11 cellular contexts compared by ENCODE assay signal in genomic region chr10:81036257-81036656, GRCh38.
DNase-seq lines count a peak whose midpoint lies in the region; ATAC-seq and TF ChIP-seq lines count a peak whose summit lies in the region.
"Had no signal": no experiment of that assay in that cellular context is flagged by ENCODE, and none has a peak within 500 bp of the region (broad histone marks: within the 10 kb centered on the region; RNA-seq: fewer than 3 reads in every experiment).

No MANE protein-coding gene starts in this region.

- TF ChIP-seq POLR2A in spleen (IDR thresholded peaks at IDR 0.05): no peak
- no peak for TF ChIP-seq POLR2A in upper lobe of left lung (IDR thresholded peaks at IDR 0.05)

- H3K9me3 ChIP-seq in spleen: peaks cover 0 to 14% (median 0%) of the 10 kb centered on the region in 8 donors
- H3K9me3 ChIP-seq in upper lobe of left lung: peaks cover 0 to 5% (median 0%) of the 10 kb centered on the region in 4 donors
- H3K9me3 ChIP-seq: colonic mucosa had no signal

- DNase-seq in spleen (no peak), NCI-H226 (no peak), upper lobe of left lung (no peak), T-helper 1 cell (no peak)
- DNase-seq: CD4-positive, CD25-positive, alpha-beta regulatory T cell; colonic mucosa; NCI-H1417 treated with DMSO at 0.1 percent for 48 hours had no signal

- 47 to 80% (median 75%) methylated on average over 3 of the region's 3 CpGs for WGBS in spleen, 5 donors
- WGBS in upper lobe of left lung, 2 donors: 59 to 67% methylated on average over 3 of the region's 3 CpGs

- TF ChIP-seq EP300 in upper lobe of left lung (IDR thresholded peaks at IDR 0.05): no peak

- H3K27me3 ChIP-seq in spleen (replicated peaks in 1 of 7): no peaks in the 10 kb centered on the region
- no peaks in the 10 kb centered on the region for H3K27me3 ChIP-seq in upper lobe of left lung
- H3K27me3 ChIP-seq: colonic mucosa had no signal

- H3K4me3 ChIP-seq in spleen (no peak overlapping the region), upper lobe of left lung (no peak overlapping the region)
- H3K4me3 ChIP-seq: colonic mucosa had no signal

- ATAC-seq in GM18517 (IDR thresholded peaks at IDR 0.05; ENCODE audit: unreplicated experiment): peak; percentile 84
- peak; percentile 87 for ATAC-seq in GM19467 (IDR thresholded peaks at IDR 0.05; ENCODE audit: unreplicated experiment)
- ATAC-seq in HG02870 (IDR thresholded peaks at IDR 0.05; ENCODE audit: unreplicated experiment): peak; percentile 83
- ATAC-seq in HG03460 (IDR thresholded peaks at IDR 0.05; ENCODE audit: unreplicated experiment): peak; percentile 88
- ATAC-seq in upper lobe of left lung (ENCODE audit: low FRiP score in 2 of 2): no peak

- intact Hi-C loops in spleen (cut with DNase I; ENCODE audit: low total_unique reads): no loop called here

- H3K4me1 ChIP-seq in spleen: no peaks in the 10 kb centered on the region
- no peaks in the 10 kb centered on the region for H3K4me1 ChIP-seq in upper lobe of left lung
- H3K4me1 ChIP-seq: colonic mucosa had no signal

- H3K36me3 ChIP-seq in spleen (no peaks in the 10 kb centered on the region), upper lobe of left lung (no peaks in the 10 kb centered on the region)
- H3K36me3 ChIP-seq: colonic mucosa had no signal

- TF ChIP-seq CTCF in spleen (IDR thresholded peaks at IDR 0.05 in 8 of 11, conservative IDR thresholded peaks at IDR 0.05 in 3 of 11) (no peak), upper lobe of left lung (IDR thresholded peaks at IDR 0.05) (no peak)

- H3K27ac ChIP-seq in spleen (no peak overlapping the region), upper lobe of left lung (no peak overlapping the region)
- H3K27ac ChIP-seq: colonic mucosa had no signal

Comparison
In these comparisons a context has a peak if more than half of its experiments do, and no peak if none do; other contexts are left out.
1. ATAC-seq: peak in GM18517 (single experiment), GM19467 (single experiment), HG02870 (single experiment) and HG03460 (single experiment); none in upper lobe of left lung (0 of 2).